2 cellular contexts compared by ENCODE assay signal in genomic region chr9:129647635-129648034, GRCh38.
TF ChIP-seq lines count a peak whose summit lies in the region.

No MANE protein-coding gene starts in this region.

TF ChIP-seq in IMR-90, 13 proteins besides CTCF, POLR2A, EP300 and RAD21:
- TF ChIP-seq, protein P1, sequence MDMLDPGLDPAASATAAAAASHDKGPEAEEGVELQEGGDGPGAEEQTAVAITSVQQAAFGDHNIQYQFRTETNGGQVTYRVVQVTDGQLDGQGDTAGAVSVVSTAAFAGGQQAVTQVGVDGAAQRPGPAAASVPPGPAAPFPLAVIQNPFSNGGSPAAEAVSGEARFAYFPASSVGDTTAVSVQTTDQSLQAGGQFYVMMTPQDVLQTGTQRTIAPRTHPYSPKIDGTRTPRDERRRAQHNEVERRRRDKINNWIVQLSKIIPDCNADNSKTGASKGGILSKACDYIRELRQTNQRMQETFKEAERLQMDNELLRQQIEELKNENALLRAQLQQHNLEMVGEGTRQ (IDR thresholded peaks at IDR 0.05; ENCODE audit: low read depth, low read length): no peak
- TF ChIP-seq CHD1 (IDR thresholded peaks at IDR 0.05; ENCODE audit: low read depth, low read length): no peak
- no peak for TF ChIP-seq RFX5 (IDR thresholded peaks at IDR 0.05; ENCODE audit: low read depth, low read length)
- TF ChIP-seq, protein P2, sequence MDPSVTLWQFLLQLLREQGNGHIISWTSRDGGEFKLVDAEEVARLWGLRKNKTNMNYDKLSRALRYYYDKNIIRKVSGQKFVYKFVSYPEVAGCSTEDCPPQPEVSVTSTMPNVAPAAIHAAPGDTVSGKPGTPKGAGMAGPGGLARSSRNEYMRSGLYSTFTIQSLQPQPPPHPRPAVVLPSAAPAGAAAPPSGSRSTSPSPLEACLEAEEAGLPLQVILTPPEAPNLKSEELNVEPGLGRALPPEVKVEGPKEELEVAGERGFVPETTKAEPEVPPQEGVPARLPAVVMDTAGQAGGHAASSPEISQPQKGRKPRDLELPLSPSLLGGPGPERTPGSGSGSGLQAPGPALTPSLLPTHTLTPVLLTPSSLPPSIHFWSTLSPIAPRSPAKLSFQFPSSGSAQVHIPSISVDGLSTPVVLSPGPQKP (IDR thresholded peaks at IDR 0.05; ENCODE audit: borderline replicate concordance, low read depth, low read length): no peak
- no peak for TF ChIP-seq CEBPB (IDR thresholded peaks at IDR 0.05; ENCODE audit: low read depth, low read length)
- no peak for TF ChIP-seq MXI1 (IDR thresholded peaks at IDR 0.05; ENCODE audit: borderline replicate concordance, low read depth, low read length)
- no peak for TF ChIP-seq MAZ (IDR thresholded peaks at IDR 0.05; ENCODE audit: borderline replicate concordance, low read depth, low read length)
- TF ChIP-seq MAFK (IDR thresholded peaks at IDR 0.05; ENCODE audit: low read depth, low read length): no peak
- no peak for TF ChIP-seq NFE2L2 (IDR thresholded peaks at IDR 0.05; ENCODE audit: low read depth, low read length)
- TF ChIP-seq RCOR1 (IDR thresholded peaks at IDR 0.05; ENCODE audit: insufficient replicate concordance, low read length): no peak
- TF ChIP-seq BHLHE40 (IDR thresholded peaks at IDR 0.05; ENCODE audit: low read depth, low read length): no peak
- no peak for TF ChIP-seq SMC3 (IDR thresholded peaks at IDR 0.05; ENCODE audit: low read depth, low read length)

TF ChIP-seq in GM12878, 131 proteins besides CTCF, POLR2A, EP300 and RAD21:
- TF ChIP-seq ZZZ3 (IDR thresholded peaks at IDR 0.05; ENCODE audit: control insufficient read depth, insufficient read length, low read depth): no peak
- no peak for TF ChIP-seq ZBTB33 (IDR thresholded peaks at IDR 0.05)
- no peak for TF ChIP-seq ZNF274 (IDR thresholded peaks at IDR 0.05; ENCODE audit: insufficient read depth, insufficient read length)
- no peak for TF ChIP-seq SIX5 (IDR thresholded peaks at IDR 0.05; ENCODE audit: low read depth, low read length, severe bottlenecking)
- peak; percentile 85 for TF ChIP-seq BCL3 (IDR thresholded peaks at IDR 0.05; ENCODE audit: borderline replicate concordance, insufficient read depth, low read depth, low read length, poor library complexity, severe bottlenecking)
